In genomic region chrX:3144651-3145050, GRCh38 we compare ENCODE assay signal across 19 cellular contexts.
"Had no signal": no experiment of that assay in that cellular context is flagged by ENCODE, and none has a peak within 500 bp of the region (broad histone marks: within the 10 kb centered on the region; RNA-seq: fewer than 3 reads in every experiment).

No MANE protein-coding gene starts in this region.

- H3K4me3 ChIP-seq: body of pancreas, coronary artery, hepatocyte, tibial artery, uterus had no signal

- ATAC-seq: body of pancreas; esophagus mucosa; stimulated activated memory B cell treated with anti-CD40 and anti-IgM and Interleukin-4, amounts not matched to agents 10 μg/mL and 1 μg/mL and 100 μg/mL, for 72 hours had no signal

- H3K27me3 ChIP-seq: body of pancreas, hepatocyte, neutrophil, tibial artery, uterus had no signal

- H3K79me2 ChIP-seq: hepatocyte had no signal

- H3K9me3 ChIP-seq: body of pancreas, neutrophil, tibial artery, uterus had no signal

- H3K27ac Mint-ChIP-seq: activated naive CD8-positive, alpha-beta T cell; activated T-cell treated with anti-CD3 and anti-CD28 coated beads, Interleukin-2, amount 50 U/mL, for 24 hours; stimulated activated memory B cell treated with anti-CD40 and anti-IgM and Interleukin-4, amounts not matched to agents 10 μg/mL and 1 μg/mL and 100 μg/mL, for 72 hours; T-helper 2 cell treated with Interferon-gamma antibody and Interleukin-4, amounts not matched to agents 5 μg/mL and 100 μg/mL, for 36 hours had no signal

- H2AFZ ChIP-seq: hepatocyte had no signal

- H3K27ac ChIP-seq: body of pancreas, coronary artery, hepatocyte, neutrophil, tibial artery, uterus had no signal

- H3K4me1 ChIP-seq: tibial artery, uterus had no signal

- DNase-seq: activated CD4-positive, alpha-beta T cell treated with anti-CD3 and anti-CD28 coated beads, Interleukin-2, amount 50 U/mL, for 1 hour; activated effector memory CD4-positive, alpha-beta T cell treated with anti-CD3 and anti-CD28 coated beads, Interleukin-2, amount 50 U/mL, for 16 hours; activated T-cell treated with anti-CD3 and anti-CD28 coated beads, Interleukin-2, amount 50 U/mL, for 24 hours; amniotic stem cell; body of pancreas; central memory CD4-positive, alpha-beta T cell; kidney glomerular epithelial cell; posterior cingulate gyrus; retina; SW 1271; tibial artery; uterus had no signal

- H3K4me3 Mint-ChIP-seq: stimulated activated memory B cell treated with anti-CD40 and anti-IgM and Interleukin-4, amounts not matched to agents 10 μg/mL and 1 μg/mL and 100 μg/mL, for 72 hours; T-helper 2 cell treated with Interferon-gamma antibody and Interleukin-4, amounts not matched to agents 5 μg/mL and 100 μg/mL, for 36 hours had no signal

- H3K27me3 Mint-ChIP-seq: stimulated activated memory B cell treated with anti-CD40 and anti-IgM and Interleukin-4, amounts not matched to agents 10 μg/mL and 1 μg/mL and 100 μg/mL, for 72 hours had no signal

- H3K36me3 Mint-ChIP-seq: stimulated activated memory B cell treated with anti-CD40 and anti-IgM and Interleukin-4, amounts not matched to agents 10 μg/mL and 1 μg/mL and 100 μg/mL, for 72 hours had no signal

- H3K4me2 ChIP-seq: hepatocyte had no signal

- H3K36me3 ChIP-seq: neutrophil, tibial artery, uterus had no signal
